In the genomic region with DNA sequence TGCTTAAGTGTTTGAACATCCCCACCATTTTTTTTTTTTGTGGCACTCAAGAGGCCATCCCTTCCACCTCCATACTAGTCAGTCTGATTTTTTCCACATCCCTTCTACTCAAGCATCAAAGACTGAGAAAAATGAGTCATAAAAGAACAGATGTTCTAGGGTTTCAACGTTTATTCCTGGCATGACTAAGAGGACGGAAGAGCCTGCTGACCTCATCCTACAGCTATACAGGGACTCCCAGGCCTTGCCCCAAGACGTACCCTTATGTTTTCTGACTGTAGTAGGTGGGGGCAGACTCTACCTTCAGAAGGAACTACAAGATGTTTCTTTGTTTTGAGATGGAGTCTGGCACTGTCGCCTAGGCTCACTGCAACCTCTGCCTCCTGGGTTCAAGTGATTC, we compare ENCODE assay signal across 10 cellular contexts. TPM values are rescaled to one million over a fixed set of nuclear protein-coding genes. Genes with fewer than 3 reads are reported as not detected.
A peak's percentile ranks its signal among the peaks of the same experiment; 100 is the strongest.
DNase-seq lines count a peak whose midpoint lies in the region; ATAC-seq, FAIRE-seq and TF ChIP-seq lines count a peak whose summit lies in the region.
"Had no signal": no experiment of that assay in that cellular context is flagged by ENCODE, and none has a peak within 500 bp of the region (broad histone marks: within the 10 kb centered on the region; RNA-seq: fewer than 3 reads in every experiment).

No MANE protein-coding gene starts in this region.

- intact Hi-C loops in K562 (cut with micrococcal nuclease) = loop anchor here (5.0 kb wide), 1 partner anchor 482 kb away; a partner anchor contains a TSS

- H3K27ac ChIP-seq in K562 (ENCODE audit: extremely low read depth, low read depth, low read length) (peak overlapping the region; percentile 39; the same call in 1 of the 3 replicates), gastroesophageal sphincter (no peak overlapping the region)
- H3K27ac ChIP-seq in CD8-positive, alpha-beta memory T cell (ENCODE audit: low read depth, low read length) = no peak overlapping the region
- H3K27ac ChIP-seq: thoracic aorta had no signal

- peaks cover 50% of the 10 kb centered on the region for H3K4me1 Mint-ChIP-seq in activated T-cell treated with anti-CD3 and anti-CD28 coated beads, Interleukin-2, amount 50 U/mL, for 24 hours (ENCODE audit: low read depth)
- H3K4me1 Mint-ChIP-seq in stimulated activated effector memory CD8-positive, alpha-beta T cell treated with anti-CD3 and anti-CD28 coated beads, Interleukin-12 subunit alpha, Interleukin-12 subunit beta, amount 100 ng/mL, for 72 hours = peaks cover 52% of the 10 kb centered on the region
- peaks cover 18 to 34% (median 28%) of the 10 kb centered on the region in 3 donors for H3K4me1 Mint-ChIP-seq in CD8-positive, alpha-beta memory T cell

- no peaks in the 10 kb centered on the region for H3K9me3 Mint-ChIP-seq in activated T-cell treated with anti-CD3 and anti-CD28 coated beads, Interleukin-2, amount 50 U/mL, for 24 hours
- no peaks in the 10 kb centered on the region for H3K9me3 Mint-ChIP-seq in stimulated activated effector memory CD8-positive, alpha-beta T cell treated with anti-CD3 and anti-CD28 coated beads, Interleukin-12 subunit alpha, Interleukin-12 subunit beta, amount 100 ng/mL, for 72 hours
- no peaks in the 10 kb centered on the region for H3K9me3 Mint-ChIP-seq in CD8-positive, alpha-beta memory T cell
- H3K9me3 Mint-ChIP-seq: IgD-negative memory B cell had no signal

- H3K4me3 ChIP-seq in NB4 (ENCODE audit: low read depth, low read length) (no peak overlapping the region), K562 (no peak overlapping the region), gastroesophageal sphincter (no peak overlapping the region)
- H3K4me3 ChIP-seq in CD8-positive, alpha-beta memory T cell (ENCODE audit: low read length) = no peak overlapping the region
- H3K4me3 ChIP-seq: thoracic aorta had no signal

- no peak for TF ChIP-seq POLR2A in NB4 (IDR thresholded peaks at IDR 0.05; ENCODE audit: extremely low read depth, insufficient read length)
- no peak for TF ChIP-seq POLR2A in K562 (conservative IDR thresholded peaks at IDR 0.05)
- TF ChIP-seq POLR2A in gastroesophageal sphincter (IDR thresholded peaks at IDR 0.05) = no peak

- H3K4me1 ChIP-seq in K562 (replicated peaks in 1 of 2; ENCODE audit: control insufficient read depth in 2 of 2, insufficient read depth in 2 of 2, low read length in 2 of 2) (peaks cover 12 to 41% of the 10 kb centered on the region in 2 experiments), gastroesophageal sphincter (peaks cover 0 to 35% (median 22%) of the 10 kb centered on the region in 3 donors)
- H3K4me1 ChIP-seq in CD8-positive, alpha-beta memory T cell (ENCODE audit: insufficient read depth, low read length) = peaks cover 17% of the 10 kb centered on the region

- H4K20me1 ChIP-seq in K562 (replicated peaks; ENCODE audit: control insufficient read depth, insufficient read depth, low read length) = no peaks in the 10 kb centered on the region

- H3K36me3 Mint-ChIP-seq in activated T-cell treated with anti-CD3 and anti-CD28 coated beads, Interleukin-2, amount 50 U/mL, for 24 hours (ENCODE audit: low read depth) = no peaks in the 10 kb centered on the region
- peaks cover 34% of the 10 kb centered on the region for H3K36me3 Mint-ChIP-seq in stimulated activated effector memory CD8-positive, alpha-beta T cell treated with anti-CD3 and anti-CD28 coated beads, Interleukin-12 subunit alpha, Interleukin-12 subunit beta, amount 100 ng/mL, for 72 hours
- H3K36me3 Mint-ChIP-seq in CD8-positive, alpha-beta memory T cell = peaks cover 0 to 1% (median 0%) of the 10 kb centered on the region in 3 donors

- BruUV-seq in K562 (replicated peaks; lab: Mats Ljungman, UMichigan) = no TSS peak

- H3K27ac Mint-ChIP-seq in activated T-cell treated with anti-CD3 and anti-CD28 coated beads, Interleukin-2, amount 50 U/mL, for 24 hours = peak overlapping the region; percentile 42
- H3K27ac Mint-ChIP-seq in stimulated activated effector memory CD8-positive, alpha-beta T cell treated with anti-CD3 and anti-CD28 coated beads, Interleukin-12 subunit alpha, Interleukin-12 subunit beta, amount 100 ng/mL, for 72 hours = peak overlapping the region; percentile 46
- H3K27ac Mint-ChIP-seq in CD8-positive, alpha-beta memory T cell = peak overlapping the region in 1 of 8 donors; percentile 4
- H3K27ac Mint-ChIP-seq: IgD-negative memory B cell had no signal

- no peak for DNase-seq in activated T-cell treated with anti-CD3 and anti-CD28 coated beads, Interleukin-2, amount 50 U/mL, for 24 hours
- no peak for DNase-seq in activated T-cell treated with anti-CD3 and anti-CD28 coated beads, Interleukin-2, amount 50 U/mL, for 1 hour
- peak; percentile 90 for DNase-seq in NB4 (ENCODE audit: low read depth)
- peak; percentile 46 to 62 (median 50) for DNase-seq in K562 (ENCODE audit: extremely low read depth in 1 of 4, low spot score in 3 of 4)
- no peak for DNase-seq in stimulated activated effector memory CD8-positive, alpha-beta T cell treated with anti-CD3 and anti-CD28 coated beads, Interleukin-12 subunit alpha, Interleukin-12 subunit beta, amount 100 ng/mL, for 72 hours (ENCODE audit: low spot score in 2 of 2)
- no peak for DNase-seq in CD8-positive, alpha-beta memory T cell

- no peak for TF ChIP-seq RAD21 in K562 (CRISPR knock-in tag; conservative IDR thresholded peaks at IDR 0.05 in 1 of 2, IDR thresholded peaks at IDR 0.05 in 1 of 2)

- H3K4me2 ChIP-seq in K562 (ENCODE audit: insufficient read depth, low read length) = no peak overlapping the region

- CTCF ChIA-PET in K562 (lab: Yijun Ruan, JAX; ENCODE audit: low intra/inter-chr PET ratio) = no interaction called here
- CTCF ChIA-PET in CD8-positive, alpha-beta memory T cell (lab: Charles Lee) = no interaction called here

- H3K79me2 ChIP-seq in K562 (ENCODE audit: control insufficient read depth, insufficient read depth, low read length) = peaks cover 15% of the 10 kb centered on the region

- in situ Hi-C loops in K562 (cut with MboI) = no loop called here

- ATAC-seq in K562 (no peak), gastroesophageal sphincter (no peak), GM19035 (IDR thresholded peaks at IDR 0.05; ENCODE audit: unreplicated experiment) (no peak)
- ATAC-seq in stimulated activated effector memory CD8-positive, alpha-beta T cell treated with anti-CD3 and anti-CD28 coated beads, Interleukin-12 subunit alpha, Interleukin-12 subunit beta, amount 100 ng/mL, for 72 hours = peak; percentile 76

- no peaks in the 10 kb centered on the region for H3K27me3 ChIP-seq in K562 (ENCODE audit: control insufficient read depth in 2 of 2, insufficient read depth in 2 of 2, low read length in 2 of 2)
- H3K27me3 ChIP-seq in CD8-positive, alpha-beta memory T cell (ENCODE audit: insufficient read depth, low read length, poor library complexity, severe bottlenecking) = peaks cover 4% of the 10 kb centered on the region
- peaks cover 51% of the 10 kb centered on the region for H3K27me3 ChIP-seq in gastroesophageal sphincter

- TF ChIP-seq CTCF in NB4 (IDR thresholded peaks at IDR 0.05; ENCODE audit: low read depth, low read length) = no peak
- no peak for TF ChIP-seq CTCF in K562 (IDR thresholded peaks at IDR 0.05 in 2 of 3, conservative IDR thresholded peaks at IDR 0.05 in 1 of 3; ENCODE audit: insufficient read depth in 2 of 3, low read depth in 1 of 3, low read length in 3 of 3)
- TF ChIP-seq CTCF in gastroesophageal sphincter (IDR thresholded peaks at IDR 0.05) = no peak

- WGBS in K562 (ENCODE audit: insufficient coverage, low coverage, missing lambda C conversion rate) = 31% methylated on average over 4 of the region's 4 CpGs
- 10 to 50% methylated on average over 2 of the region's 4 CpGs for WGBS in gastroesophageal sphincter (ENCODE audit: low coverage in 1 of 2), 2 donors

- peaks cover 29% of the 10 kb centered on the region for H3K27me3 Mint-ChIP-seq in activated T-cell treated with anti-CD3 and anti-CD28 coated beads, Interleukin-2, amount 50 U/mL, for 24 hours
- peaks cover 16 to 23% of the 10 kb centered on the region in 2 donors for H3K27me3 Mint-ChIP-seq in CD8-positive, alpha-beta memory T cell

- FAIRE-seq in K562 (lab: Jason Lieb, UNC) = peak; percentile 61

- H3K36me3 ChIP-seq in K562 (ENCODE audit: control insufficient read depth, insufficient read depth, low read length) = no peaks in the 10 kb centered on the region; the same call in 2 of the 3 replicates
- H3K36me3 ChIP-seq in CD8-positive, alpha-beta memory T cell (ENCODE audit: insufficient read depth, low read length) = no peaks in the 10 kb centered on the region
- no peaks in the 10 kb centered on the region for H3K36me3 ChIP-seq in gastroesophageal sphincter
- H3K36me3 ChIP-seq: thoracic aorta had no signal

- H3K9me3 ChIP-seq in K562 (replicated peaks; ENCODE audit: control insufficient read depth, insufficient read depth, low read depth, low read length) (no peaks in the 10 kb centered on the region), gastroesophageal sphincter (no peaks in the 10 kb centered on the region)
- H3K9me3 ChIP-seq in CD8-positive, alpha-beta memory T cell (ENCODE audit: low read length) = no peaks in the 10 kb centered on the region
- H3K9me3 ChIP-seq: thoracic aorta had no signal

- no peak for TF ChIP-seq EP300 in K562 (IDR thresholded peaks at IDR 0.05; ENCODE audit: low read length)
- TF ChIP-seq EP300 in gastroesophageal sphincter (IDR thresholded peaks at IDR 0.05) = no peak

- no peak overlapping the region for H3K4me3 Mint-ChIP-seq in activated T-cell treated with anti-CD3 and anti-CD28 coated beads, Interleukin-2, amount 50 U/mL, for 24 hours
- H3K4me3 Mint-ChIP-seq in stimulated activated effector memory CD8-positive, alpha-beta T cell treated with anti-CD3 and anti-CD28 coated beads, Interleukin-12 subunit alpha, Interleukin-12 subunit beta, amount 100 ng/mL, for 72 hours = peak overlapping the region; percentile 7
- H3K4me3 Mint-ChIP-seq in CD8-positive, alpha-beta memory T cell = peak overlapping the region in 1 of 7 donors; percentile 45
- H3K4me3 Mint-ChIP-seq: IgD-negative memory B cell had no signal

- H2AFZ ChIP-seq in K562 (ENCODE audit: low read depth, low read length) = no peak overlapping the region

- POLR2A ChIA-PET in K562 (lab: Yijun Ruan, JAX) = interaction anchor here (1.2 kb wide), 1 partner anchor 67 kb away, joined by 5 read pairs; no protein-coding TSS in a partner anchor
- POLR2A ChIA-PET in CD8-positive, alpha-beta memory T cell (lab: Charles Lee) = interaction anchor here (0.7 kb wide), 1 partner anchor 392 kb away, joined by 3 read pairs; no protein-coding TSS in a partner anchor

- H3K9ac ChIP-seq in K562 (ENCODE audit: insufficient read depth in 1 of 2, low read depth in 2 of 2, low read length in 2 of 2) = peak overlapping the region in 1 of 2 experiments; percentile 10; a peak in 1 of 4 replicates

- H3K9me1 ChIP-seq in K562 (ENCODE audit: control insufficient read depth, insufficient read depth, low read length) = no peaks in the 10 kb centered on the region

RNA-seq across cellular contexts. Expression of a gene that starts 3.3 kb away (rescaled TPM):
- 9.4 and 24.3 TPM in 2 replicates for total RNA-seq in K562 (2011; cell fraction: chromatin; rRNA removed; ENCODE audit: low replicate concordance)
- total RNA-seq in K562 (2011; cell fraction: nucleolus; rRNA removed) = 24.0 and 25.1 TPM in 2 replicates
- 8.3 and 12.6 TPM in 2 replicates for total RNA-seq in K562 (2011; cell fraction: nucleoplasm; rRNA removed)
- total RNA-seq in K562 (2014; rRNA removed) = 68.4 and 72.3 TPM in 2 replicates
- 2.4 and 4.5 TPM in 2 replicates for total RNA-seq in K562 (2014; rRNA removed; fragmentation: Illumina TruSeq; extraction: Trizol)
- 11.3 and 13.4 TPM in 2 replicates for total RNA-seq in K562 (2015; rRNA removed; fragmentation: Illumina TruSeq; extraction: Trizol)
- total RNA-seq in K562 (2021) = 33.3 and 35.8 TPM in 2 replicates
- polyA plus RNA-seq in K562 (2011; rRNA removed) = 9.1 and 11.5 TPM in 2 replicates
- 14.0 and 24.3 TPM in 2 replicates for polyA plus RNA-seq in K562 (2011; cell fraction: cytosol; rRNA removed)
- polyA plus RNA-seq in K562 (2011; cell fraction: nucleus; rRNA removed) = 19.8 and 25.1 TPM in 2 replicates
- 18.4 and 67.5 TPM in 2 replicates for polyA plus RNA-seq in K562 (2012)
- polyA plus RNA-seq in K562 (2014; fragmentation: Illumina TruSeq; extraction: Trizol) = 4.0 and 10.5 TPM in 2 replicates
- polyA plus RNA-seq in K562 (2014; fragmentation: Nextera tagmentation; extraction: Ambion mirVana) = under 1 TPM; 0.14 to 0.55 TPM
- polyA plus RNA-seq in K562 (2014; rRNA removed) = 34.4 and 34.8 TPM in 2 replicates
- 2.2 and 6.8 TPM in 2 replicates for polyA minus RNA-seq in K562 (2011; rRNA and poly(A)+ RNA removed)
- 12.3 and 17.9 TPM in 2 replicates for polyA minus RNA-seq in K562 (2011; cell fraction: cytosol; rRNA and poly(A)+ RNA removed)
- polyA minus RNA-seq in K562 (2011; cell fraction: nucleus; rRNA and poly(A)+ RNA removed) = 7.7 and 8.9 TPM in 2 replicates
- total RNA-seq in CD8-positive, alpha-beta memory T cell = under 1 TPM; 0.44 to 0.53 TPM
- polyA plus RNA-seq in CD8-positive, alpha-beta memory T cell = not detected
- 1 to 10 TPM in 1 of 4 donors, under 1 TPM in 2, not detected in 1; 0.85 to 1.2 (median 0.94) TPM for total RNA-seq in gastroesophageal sphincter
- polyA plus RNA-seq: IgD-negative memory B cell had no signal

RNA-seq across cellular contexts. Expression of a gene that starts 23.3 kb away (rescaled TPM):
- total RNA-seq in K562 (2011; cell fraction: chromatin; rRNA removed; ENCODE audit: low replicate concordance) = 13.3 and 30.8 TPM in 2 replicates
- 17.5 and 19.0 TPM in 2 replicates for total RNA-seq in K562 (2011; cell fraction: nucleolus; rRNA removed)
- total RNA-seq in K562 (2011; cell fraction: nucleoplasm; rRNA removed) = 14.6 and 15.8 TPM in 2 replicates
- total RNA-seq in K562 (2014; rRNA removed) = 2.7 TPM in 2 replicates
- total RNA-seq in K562 (2014; rRNA removed; fragmentation: Illumina TruSeq; extraction: Trizol) = 0.77 and 1.1 TPM in 2 replicates
- total RNA-seq in K562 (2015; rRNA removed; fragmentation: Illumina TruSeq; extraction: Trizol) = 1.8 TPM in 2 replicates
- total RNA-seq in K562 (2021) = 3.7 and 4.4 TPM in 2 replicates
- polyA plus RNA-seq in K562 (2011; rRNA removed) = 1.7 and 2.8 TPM in 2 replicates
- 1.7 and 2.1 TPM in 2 replicates for polyA plus RNA-seq in K562 (2011; cell fraction: cytosol; rRNA removed)
- 22.2 and 32.4 TPM in 2 replicates for polyA plus RNA-seq in K562 (2011; cell fraction: nucleus; rRNA removed)
- 5.2 and 20.8 TPM in 2 replicates for polyA plus RNA-seq in K562 (2012)
- 2.7 and 3.1 TPM in 2 replicates for polyA plus RNA-seq in K562 (2014; fragmentation: Illumina TruSeq; extraction: Trizol)
- under 1 TPM; 0.25 to 0.31 TPM for polyA plus RNA-seq in K562 (2014; fragmentation: Nextera tagmentation; extraction: Ambion mirVana)
- polyA plus RNA-seq in K562 (2014; rRNA removed) = 4.3 and 4.4 TPM in 2 replicates
- polyA minus RNA-seq in K562 (2011; rRNA and poly(A)+ RNA removed) = 0.39 and 0.70 TPM in 2 replicates
- polyA minus RNA-seq in K562 (2011; cell fraction: cytosol; rRNA and poly(A)+ RNA removed) = 1.2 TPM in 1 of 2 replicates, not detected in the other
- polyA minus RNA-seq in K562 (2011; cell fraction: nucleus; rRNA and poly(A)+ RNA removed) = 1.9 and 2.4 TPM in 2 replicates
- under 1 TPM; 0.27 to 0.31 TPM for total RNA-seq in CD8-positive, alpha-beta memory T cell
- 7.3 TPM for polyA plus RNA-seq in CD8-positive, alpha-beta memory T cell
- under 1 TPM in 3 of 4 donors, not detected in 1; 0.16 to 0.54 (median 0.19) TPM for total RNA-seq in gastroesophageal sphincter

RNA-seq across cellular contexts. Expression of a gene that starts 53.7 kb away (rescaled TPM):
- 61.6 and 152 TPM in 2 replicates for total RNA-seq in K562 (2011; cell fraction: chromatin; rRNA removed; ENCODE audit: low replicate concordance)
- 73.4 and 82.2 TPM in 2 replicates for total RNA-seq in K562 (2011; cell fraction: nucleolus; rRNA removed)
- 63.7 and 80.1 TPM in 2 replicates for total RNA-seq in K562 (2011; cell fraction: nucleoplasm; rRNA removed)
- total RNA-seq in K562 (2014; rRNA removed) = 23.9 and 36.9 TPM in 2 replicates
- 9.4 and 10.0 TPM in 2 replicates for total RNA-seq in K562 (2014; rRNA removed; fragmentation: Illumina TruSeq; extraction: Trizol)
- total RNA-seq in K562 (2015; rRNA removed; fragmentation: Illumina TruSeq; extraction: Trizol) = 11.5 and 12.8 TPM in 2 replicates
- total RNA-seq in K562 (2021) = 61.2 and 65.7 TPM in 2 replicates
- polyA plus RNA-seq in K562 (2011; rRNA removed) = 9.2 and 27.7 TPM in 2 replicates
- polyA plus RNA-seq in K562 (2011; cell fraction: cytosol; rRNA removed) = 11.9 and 16.1 TPM in 2 replicates
- 38.7 and 47.7 TPM in 2 replicates for polyA plus RNA-seq in K562 (2011; cell fraction: nucleus; rRNA removed)
- polyA plus RNA-seq in K562 (2012) = 40.3 and 49.0 TPM in 2 replicates
- 21.6 and 30.8 TPM in 2 replicates for polyA plus RNA-seq in K562 (2014; fragmentation: Illumina TruSeq; extraction: Trizol)
- 1 to 10 TPM; 6.5 to 7.0 TPM for polyA plus RNA-seq in K562 (2014; fragmentation: Nextera tagmentation; extraction: Ambion mirVana)
- 18.5 and 24.0 TPM in 2 replicates for polyA plus RNA-seq in K562 (2014; rRNA removed)
- polyA minus RNA-seq in K562 (2011; rRNA and poly(A)+ RNA removed) = 11.8 and 16.9 TPM in 2 replicates
- polyA minus RNA-seq in K562 (2011; cell fraction: cytosol; rRNA and poly(A)+ RNA removed) = 18.0 and 23.9 TPM in 2 replicates
- 21.9 and 27.0 TPM in 2 replicates for polyA minus RNA-seq in K562 (2011; cell fraction: nucleus; rRNA and poly(A)+ RNA removed)
- 10 to 100 TPM; 64.6 to 69.3 TPM for total RNA-seq in CD8-positive, alpha-beta memory T cell
- 20.7 TPM for polyA plus RNA-seq in CD8-positive, alpha-beta memory T cell
- 10 to 100 TPM; 10.4 to 33.1 (median 12.6) TPM for total RNA-seq in gastroesophageal sphincter

Comparison
In these comparisons a context has a peak if more than half of its experiments do, and no peak if none do; other contexts are left out.
1. DNase-seq: peak in NB4 (single experiment) and K562 (4 of 4); none in activated T-cell treated with anti-CD3 and anti-CD28 coated beads, Interleukin-2, amount 50 U/mL, for 24 hours (single experiment), activated T-cell treated with anti-CD3 and anti-CD28 coated beads, Interleukin-2, amount 50 U/mL, for 1 hour (single experiment), stimulated activated effector memory CD8-positive, alpha-beta T cell treated with anti-CD3 and anti-CD28 coated beads, Interleukin-12 subunit alpha, Interleukin-12 subunit beta, amount 100 ng/mL, for 72 hours (0 of 2) and CD8-positive, alpha-beta memory T cell (0 of 5).